ENCODE assay signal across 11 cellular contexts in the genomic region with DNA sequence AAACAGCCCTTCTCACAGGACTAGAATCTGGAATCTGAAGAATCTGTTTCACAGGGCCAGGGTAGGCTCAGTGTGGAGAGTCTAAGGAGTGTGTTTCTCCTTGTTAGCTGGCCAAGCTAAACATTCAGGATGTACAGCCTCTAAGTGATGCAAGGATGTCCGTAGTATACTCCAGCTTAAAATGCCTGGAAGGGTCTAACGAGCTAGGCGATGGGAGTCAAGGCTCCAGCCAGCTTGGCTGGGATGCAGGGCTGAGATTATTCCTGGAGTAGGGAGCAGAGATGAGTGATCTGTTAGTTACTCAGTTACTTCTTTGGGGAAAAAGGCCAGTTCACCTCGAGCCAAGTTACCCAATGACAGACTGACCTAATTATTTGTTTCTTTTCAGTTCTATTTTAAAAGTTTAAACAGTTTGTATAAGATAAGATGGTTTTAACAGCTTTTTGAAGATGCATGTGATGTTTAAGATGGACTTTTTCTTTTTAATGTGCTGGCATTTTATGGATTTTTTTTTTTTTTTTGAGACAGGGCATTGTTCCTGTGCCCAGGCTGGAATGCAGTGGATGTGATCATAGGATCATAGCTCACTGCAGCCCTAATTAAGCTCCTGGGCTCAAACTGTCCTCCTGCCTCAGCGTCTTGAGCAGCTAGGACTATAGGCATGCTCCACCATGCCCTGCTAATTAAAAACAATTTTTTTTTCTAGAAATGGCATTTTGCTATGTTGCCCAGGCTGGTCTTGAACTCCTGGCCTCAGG. TPM values are rescaled to one million over a fixed set of nuclear protein-coding genes. Genes with fewer than 3 reads are reported as not detected.
A peak's percentile ranks its signal among the peaks of the same experiment; 100 is the strongest.
DNase-seq lines count a peak whose midpoint lies in the region; ATAC-seq, FAIRE-seq and TF ChIP-seq lines count a peak whose summit lies in the region.
"Had no signal": no experiment of that assay in that cellular context is flagged by ENCODE, and none has a peak within 500 bp of the region (broad histone marks: within the 10 kb centered on the region; RNA-seq: fewer than 3 reads in every experiment).

No MANE protein-coding gene starts in this region.

- TF ChIP-seq POLR2A in right lobe of liver (IDR thresholded peaks at IDR 0.05) (no peak), transverse colon (IDR thresholded peaks at IDR 0.05) (no peak), GM12892 (IDR thresholded peaks at IDR 0.05; ENCODE audit: low read depth, low read length) (no peak)

- DNase-seq in DMS 273 (lab: John Stamatoyannopoulos, UW; ENCODE audit: unreplicated experiment) (peak; percentile 18), DMS 273 treated with DMSO at 0.1 percent for 48 hours (lab: John Stamatoyannopoulos, UW) (no peak), dedifferentiated amniotic fluid mesenchymal stem cell (ENCODE audit: extremely low spot score) (peak; percentile 82), right lobe of liver (peak in 2 of 3 donors; percentile 52 to 70), transverse colon (peak; percentile 35), COR-L47 (lab: John Stamatoyannopoulos, UW) (no peak), DMS79 treated with DMSO at 0.1 percent for 48 hours (lab: John Stamatoyannopoulos, UW) (no peak), GM12892 (ENCODE audit: insufficient read length) (no peak)
- DNase-seq: 8988T; stimulated activated CD4-positive, alpha-beta T cell treated with anti-CD3 and anti-CD28 coated beads, Interleukin-4, amount 100 ng/mL, for 24 hours had no signal

- TF ChIP-seq CTCF in right lobe of liver (IDR thresholded peaks at IDR 0.05): no peak
- TF ChIP-seq CTCF in transverse colon (IDR thresholded peaks at IDR 0.05): no peak

- H3K4me3 ChIP-seq in right lobe of liver (no peak overlapping the region), transverse colon (no peak overlapping the region)

- in situ Hi-C loops in transverse colon (cut with MboI; ENCODE audit: low pct_ligation_motif_present in 1 of 4, low pct_unique_long_range_greater_than_20kb in 1 of 4, low sequenced_read_pairs in 3 of 4): no loop called here

- H3K27ac ChIP-seq in right lobe of liver (peak overlapping the region in 2 of 3 donors; percentile 10 to 49), transverse colon (peak overlapping the region; percentile 31 to 71 (median 56))

- 22% methylated on average over 5 of the region's 5 CpGs for whole genome bisulfite sequencing in right lobe of liver (ENCODE audit: insufficient coverage, low coverage, low lambda C conversion rate, missing lambda C conversion rate)
- WGBS in transverse colon (ENCODE audit: low coverage in 1 of 2), 2 donors: 45 to 64% methylated on average over 5 of the region's 5 CpGs

- no peak for TF ChIP-seq EP300 in transverse colon (IDR thresholded peaks at IDR 0.05; ENCODE audit: low read depth)

- ATAC-seq in right lobe of liver: peak; percentile 79 to 87 (median 84)

- no peak for FAIRE-seq in GM12892 (lab: Jason Lieb, UNC)
- FAIRE-seq: endometrium had no signal

- H3K9me3 ChIP-seq in right lobe of liver: no peaks in the 10 kb centered on the region
- H3K9me3 ChIP-seq in transverse colon: no peaks in the 10 kb centered on the region

- peaks cover 0 to 54% (median 28%) of the 10 kb centered on the region in 4 donors for H3K4me1 ChIP-seq in right lobe of liver
- H3K4me1 ChIP-seq in transverse colon: peaks cover 17 to 61% (median 43%) of the 10 kb centered on the region in 4 donors

- intact Hi-C loops in right lobe of liver (cut with DNase I): no loop called here
- intact Hi-C loops in transverse colon (cut with DNase I; ENCODE audit: low total_unique reads): no loop called here

- H3K27me3 ChIP-seq in right lobe of liver: no peaks in the 10 kb centered on the region
- no peaks in the 10 kb centered on the region for H3K27me3 ChIP-seq in transverse colon

- no peaks in the 10 kb centered on the region for H3K36me3 ChIP-seq in right lobe of liver
- no peaks in the 10 kb centered on the region for H3K36me3 ChIP-seq in transverse colon

RNA-seq across cellular contexts. Expression of a gene that starts 41.1 kb away (rescaled TPM):
- total RNA-seq in right lobe of liver: 100 to 1,000 TPM in 1 of 6 experiments, 10 to 100 TPM in 5; 34.6 to 118 (median 47.8) TPM
- total RNA-seq in transverse colon: 100 to 1,000 TPM; 242 to 491 (median 304) TPM
- polyA plus RNA-seq in GM12892 (2012; ENCODE audit: missing spikeins): 11.6 TPM

Comparison
In these comparisons a context has a peak if more than half of its experiments do, and no peak if none do; other contexts are left out.
1. DNase-seq: peak in DMS 273 (single experiment), dedifferentiated amniotic fluid mesenchymal stem cell (single experiment), right lobe of liver (2 of 3) and transverse colon (single experiment); none in DMS 273 treated with DMSO at 0.1 percent for 48 hours (single experiment), COR-L47 (single experiment), DMS79 treated with DMSO at 0.1 percent for 48 hours (single experiment) and GM12892 (single experiment).